20 cellular contexts compared by ENCODE assay signal in the genomic region with DNA sequence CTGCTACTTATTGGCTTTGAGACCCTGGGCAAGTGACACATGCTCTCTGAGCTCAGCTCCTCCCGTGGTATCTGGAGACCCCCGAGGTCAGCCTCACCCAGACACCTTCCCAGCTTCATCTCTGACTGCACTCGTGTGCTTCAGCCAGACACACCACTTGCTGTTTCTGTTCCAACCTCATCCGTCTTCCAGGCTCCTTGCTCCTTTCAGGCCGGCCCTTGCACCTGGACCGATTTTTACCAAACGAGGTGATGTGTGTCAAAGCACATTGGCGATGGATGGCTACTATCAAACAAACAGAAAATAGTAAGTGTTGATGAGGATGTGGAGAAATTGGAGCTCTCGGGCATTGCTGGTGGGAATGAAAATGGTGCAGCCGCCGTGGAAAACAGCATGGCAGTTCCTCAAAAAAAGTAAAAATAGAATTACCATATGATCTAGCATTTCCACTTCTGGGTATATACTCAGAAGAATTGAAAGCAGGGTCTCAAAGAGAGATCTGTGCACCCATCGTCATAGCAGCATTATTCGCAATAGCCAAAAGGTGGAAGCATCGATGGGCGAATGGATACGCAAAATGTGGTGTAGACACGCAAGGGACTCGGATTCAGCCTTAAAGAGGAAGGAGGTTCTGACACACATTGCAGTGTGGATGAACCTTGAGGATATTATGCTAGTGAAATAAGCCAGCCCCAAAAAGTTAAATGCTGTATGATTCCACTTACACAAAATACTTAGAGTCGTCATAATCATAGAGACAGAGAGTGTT.
DNase-seq lines count a peak whose midpoint lies in the region; ATAC-seq and TF ChIP-seq lines count a peak whose summit lies in the region.
"Had no signal": no experiment of that assay in that cellular context is flagged by ENCODE, and none has a peak within 500 bp of the region (broad histone marks: within the 10 kb centered on the region; RNA-seq: fewer than 3 reads in every experiment).

No MANE protein-coding gene starts in this region.

- ATAC-seq in heart left ventricle = no peak
- ATAC-seq in left ventricle myocardium superior = no peak
- ATAC-seq in RWPE2 (ENCODE audit: low read depth) = no peak
- ATAC-seq in HG02678 (IDR thresholded peaks at IDR 0.05; ENCODE audit: unreplicated experiment) = no peak
- ATAC-seq in GM21423 (IDR thresholded peaks at IDR 0.05; ENCODE audit: unreplicated experiment) = no peak
- ATAC-seq: naive thymus-derived CD4-positive, alpha-beta T cell; WTC11 had no signal

- H3K4me1 Mint-ChIP-seq in glutamatergic neuron (ENCODE audit: low read depth, unreplicated experiment) = peaks cover 32% of the 10 kb centered on the region

- H3K9me3 Mint-ChIP-seq in glutamatergic neuron (ENCODE audit: unreplicated experiment) = peaks cover 10% of the 10 kb centered on the region
- H3K9me3 Mint-ChIP-seq: CD4-positive, alpha-beta T cell; naive thymus-derived CD4-positive, alpha-beta T cell had no signal

- 86 to 90% (median 89%) methylated on average over 19 of the region's 19 CpGs for WGBS in heart left ventricle, 4 donors

- H3K36me3 ChIP-seq in heart left ventricle = no peaks in the 10 kb centered on the region
- no peaks in the 10 kb centered on the region for H3K36me3 ChIP-seq in RWPE2 (ENCODE audit: low read depth)
- H3K36me3 ChIP-seq: adrenal gland had no signal

- intact Hi-C loops in heart left ventricle (cut with DNase I) = no loop called here
- intact Hi-C loops in left ventricle myocardium superior (cut with micrococcal nuclease) = no loop called here

- no peaks in the 10 kb centered on the region for H3K27me3 ChIP-seq in heart left ventricle
- no peaks in the 10 kb centered on the region for H3K27me3 ChIP-seq in RWPE2 (ENCODE audit: insufficient read depth, poor library complexity, severe bottlenecking)
- H3K27me3 ChIP-seq: adrenal gland, testis had no signal

- no peak overlapping the region for H3K27ac Mint-ChIP-seq in glutamatergic neuron (ENCODE audit: unreplicated experiment)
- H3K27ac Mint-ChIP-seq: CD4-positive, alpha-beta T cell; WTC11 had no signal

- no peak overlapping the region for H3K4me3 Mint-ChIP-seq in glutamatergic neuron (ENCODE audit: unreplicated experiment)
- H3K4me3 Mint-ChIP-seq: CD4-positive, alpha-beta T cell; naive thymus-derived CD4-positive, alpha-beta T cell; WTC11 had no signal

- TF ChIP-seq CTCF in heart left ventricle (IDR thresholded peaks at IDR 0.05) (no peak), RWPE2 (IDR thresholded peaks at IDR 0.05; ENCODE audit: poor library complexity, severe bottlenecking) (no peak), glutamatergic neuron (IDR thresholded peaks at IDR 0.05; ENCODE audit: partially characterized antibody, unreplicated experiment) (no peak)

- no peak overlapping the region for H3K27ac ChIP-seq in heart left ventricle
- peak overlapping the region; percentile 79 for H3K27ac ChIP-seq in RWPE2 (ENCODE audit: poor library complexity, severe bottlenecking)
- H3K27ac ChIP-seq: adrenal gland, testis had no signal

- H3K4me1 ChIP-seq in heart left ventricle (peaks cover 0 to 22% (median 0%) of the 10 kb centered on the region in 12 donors), RWPE2 (ENCODE audit: insufficient read depth, poor library complexity, severe bottlenecking) (peaks cover 29% of the 10 kb centered on the region)
- H3K4me1 ChIP-seq: adrenal gland had no signal

- H3K9me3 ChIP-seq in heart left ventricle (no peaks in the 10 kb centered on the region), RWPE2 (ENCODE audit: severe bottlenecking) (no peaks in the 10 kb centered on the region)
- H3K9me3 ChIP-seq: adrenal gland, testis had no signal

- H3K36me3 Mint-ChIP-seq in glutamatergic neuron (ENCODE audit: unreplicated experiment) = peaks cover 8% of the 10 kb centered on the region
- H3K36me3 Mint-ChIP-seq: naive thymus-derived CD4-positive, alpha-beta T cell; WTC11 had no signal

- DNase-seq in heart left ventricle (peak in 3 of 5 donors; percentile 3 to 4 (median 3)), left ventricle myocardium superior (no peak), RWPE2 (ENCODE audit: low spot score) (peak; percentile 14), mesenteric fat pad (ENCODE audit: low spot score) (peak; percentile 79), glutamatergic neuron (no peak)
- DNase-seq: activated CD4-positive, alpha-beta T cell treated with anti-CD3 and anti-CD28 coated beads, Interleukin-2, amount 50 U/mL, for 4 hours; effector CD8-positive, alpha-beta T cell; erythroblast; foreskin fibroblast; naive thymus-derived CD4-positive, alpha-beta T cell; NCI-H1436 treated with DMSO at 0.1 percent for 48 hours; NCI-H524; occipital lobe; stimulated activated naive CD4-positive, alpha-beta T cell treated with Interleukin-2 at 50 U/mL for 16 hours; testis had no signal

- peaks cover 9% of the 10 kb centered on the region for H3K27me3 Mint-ChIP-seq in glutamatergic neuron (ENCODE audit: unreplicated experiment)
- H3K27me3 Mint-ChIP-seq: CD4-positive, alpha-beta T cell had no signal

- no peak for TF ChIP-seq POLR2A in heart left ventricle (IDR thresholded peaks at IDR 0.05)

- H3K4me3 ChIP-seq in heart left ventricle (no peak overlapping the region), RWPE2 (ENCODE audit: severe bottlenecking) (no peak overlapping the region)
- H3K4me3 ChIP-seq: adrenal gland, testis had no signal

Comparison
In these comparisons a context has a peak if more than half of its experiments do, and no peak if none do; other contexts are left out.
1. DNase-seq: peak in heart left ventricle (3 of 5), RWPE2 (single experiment) and mesenteric fat pad (single experiment); none in left ventricle myocardium superior (single experiment) and glutamatergic neuron (single experiment).